19 cellular contexts compared by ENCODE assay signal in the genomic region with DNA sequence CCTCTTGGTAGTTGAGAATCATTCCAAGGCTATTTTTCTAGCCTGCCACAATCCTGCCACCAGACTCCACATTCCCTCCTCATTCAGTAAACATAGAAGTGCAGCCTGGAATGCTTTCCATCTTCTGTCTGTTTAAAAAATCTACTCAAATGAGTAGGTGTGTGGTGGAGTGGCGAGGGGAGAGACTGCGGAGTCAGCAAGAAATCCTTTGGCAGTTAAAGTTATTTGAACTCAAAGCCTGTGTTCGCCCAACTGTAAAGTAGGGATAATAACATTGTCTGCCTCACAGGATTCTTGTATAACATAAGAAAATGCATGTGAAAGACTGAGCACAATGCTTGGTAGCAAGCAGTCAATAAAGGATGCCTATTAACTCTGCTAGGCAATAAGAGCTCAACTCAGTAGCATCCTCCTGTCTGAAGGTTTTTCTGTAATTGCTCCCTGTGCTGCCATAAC. TPM values are rescaled to one million over a fixed set of nuclear protein-coding genes. Genes with fewer than 3 reads are reported as not detected.
A peak's percentile ranks its signal among the peaks of the same experiment; 100 is the strongest.
DNase-seq lines count a peak whose midpoint lies in the region; TF ChIP-seq lines count a peak whose summit lies in the region.
"Had no signal": no experiment of that assay in that cellular context is flagged by ENCODE, and none has a peak within 500 bp of the region (broad histone marks: within the 10 kb centered on the region; RNA-seq: fewer than 3 reads in every experiment).

No MANE protein-coding gene starts in this region.

- TF ChIP-seq POLR2A in sigmoid colon (IDR thresholded peaks at IDR 0.05) = no peak

- TF ChIP-seq CTCF in VCaP (conservative IDR thresholded peaks at IDR 0.05) (no peak), sigmoid colon (IDR thresholded peaks at IDR 0.05) (peak in 1 of 4 experiments; percentile 25), osteocyte (IDR thresholded peaks at IDR 0.05) (no peak)

- H3K27ac Mint-ChIP-seq in osteocyte (ENCODE audit: unreplicated experiment) = no peak overlapping the region
- H3K27ac Mint-ChIP-seq: activated CD4-positive, alpha-beta T cell treated with anti-CD3 and anti-CD28 coated beads, Interleukin-2, amount 10 ng/mL, durations not matched to agents 7 days and 5 days; HFFc6 had no signal

- peaks cover 21% of the 10 kb centered on the region for H3K27me3 Mint-ChIP-seq in osteocyte (ENCODE audit: unreplicated experiment)

- intact Hi-C loops in sigmoid colon (cut with DNase I) = no loop called here

- H3K27ac ChIP-seq in VCaP (peak overlapping the region; percentile 32; the same call in 1 of the 2 replicates), sigmoid colon (peak overlapping the region in 3 of 4 donors; percentile 9 to 14 (median 13))
- H3K27ac ChIP-seq: colonic mucosa, spleen had no signal

- H3K27me3 ChIP-seq in sigmoid colon = no peaks in the 10 kb centered on the region
- H3K27me3 ChIP-seq: colonic mucosa had no signal

- peaks cover 0 to 22% (median 19%) of the 10 kb centered on the region in 4 donors for H3K4me1 ChIP-seq in sigmoid colon
- H3K4me1 ChIP-seq: spleen had no signal

- no peaks in the 10 kb centered on the region for H3K36me3 ChIP-seq in sigmoid colon
- H3K36me3 ChIP-seq: colonic mucosa, spleen had no signal

- 65 to 66% methylated on average over 3 of the region's 3 CpGs for WGBS in sigmoid colon, 2 donors

- no peak overlapping the region for H3K4me3 Mint-ChIP-seq in osteocyte (ENCODE audit: unreplicated experiment)
- H3K4me3 Mint-ChIP-seq: activated CD4-positive, alpha-beta T cell treated with anti-CD3 and anti-CD28 coated beads, Interleukin-2, amount 10 ng/mL, durations not matched to agents 7 days and 5 days; HFFc6 had no signal

- TF ChIP-seq EP300 in sigmoid colon (IDR thresholded peaks at IDR 0.05) = no peak

- H3K4me1 Mint-ChIP-seq in osteocyte (ENCODE audit: unreplicated experiment) = peaks cover 4% of the 10 kb centered on the region
- H3K4me1 Mint-ChIP-seq: activated CD4-positive, alpha-beta T cell treated with anti-CD3 and anti-CD28 coated beads, Interleukin-2, amount 10 ng/mL, durations not matched to agents 7 days and 5 days had no signal

- DNase-seq in NCI-H1417 (lab: John Stamatoyannopoulos, UW) = peak in 2 of 3 experiments; percentile 38 to 54
- DNase-seq in NCI-H1417 treated with DMSO at 0.1 percent for 48 hours (lab: John Stamatoyannopoulos, UW) = no peak
- peak; percentile 73 for DNase-seq in left kidney (ENCODE audit: low read depth, low spot score)
- no peak for DNase-seq in sigmoid colon
- no peak for DNase-seq in COR-L47 (lab: John Stamatoyannopoulos, UW)
- DNase-seq in osteocyte (ENCODE audit: extremely low spot score, unreplicated experiment) = no peak
- no peak for DNase-seq in NCI-H345 (lab: John Stamatoyannopoulos, UW)
- DNase-seq: activated CD4-positive, alpha-beta T cell treated with anti-CD3 and anti-CD28 coated beads, Interleukin-2, amount 10 ng/mL, durations not matched to agents 7 days and 5 days; activated naive CD4-positive, alpha-beta T cell; aorta; colonic mucosa; DMS153; HFFc6; left cardiac atrium; NCI-H1105 treated with DMSO at 0.1 percent for 48 hours; posterior cingulate gyrus; spleen; SW 1271 had no signal

- H3K36me3 Mint-ChIP-seq in osteocyte (ENCODE audit: unreplicated experiment) = no peaks in the 10 kb centered on the region

- no peaks in the 10 kb centered on the region for H3K9me3 Mint-ChIP-seq in osteocyte (ENCODE audit: unreplicated experiment)
- H3K9me3 Mint-ChIP-seq: activated CD4-positive, alpha-beta T cell treated with anti-CD3 and anti-CD28 coated beads, Interleukin-2, amount 10 ng/mL, durations not matched to agents 7 days and 5 days had no signal

- no peaks in the 10 kb centered on the region for H3K9me3 ChIP-seq in sigmoid colon
- H3K9me3 ChIP-seq: colonic mucosa, spleen had no signal

- H3K4me3 ChIP-seq in sigmoid colon = no peak overlapping the region
- H3K4me3 ChIP-seq: colonic mucosa, spleen had no signal

RNA-seq across cellular contexts. Expression of a gene that starts 22.2 kb away (rescaled TPM):
- total RNA-seq in sigmoid colon (100 to 1,000 TPM; 249 to 519 (median 301) TPM), osteocyte (1.1 and 1.4 TPM in 2 replicates)
- polyA plus RNA-seq in sigmoid colon = 100 to 1,000 TPM in 1 of 3 donors, 10 to 100 TPM in 1, 1 to 10 TPM in 1; 2.1 to 128 (median 25.4) TPM
- total RNA-seq: activated CD4-positive, alpha-beta T cell treated with anti-CD3 and anti-CD28 coated beads, Interleukin-2, amount 10 ng/mL, durations not matched to agents 7 days and 5 days; HFFc6 had no signal

Comparison
In these comparisons a context has a peak if more than half of its experiments do, and no peak if none do; other contexts are left out.
1. DNase-seq: peak in NCI-H1417 (2 of 3) and left kidney (single experiment); none in NCI-H1417 treated with DMSO at 0.1 percent for 48 hours (single experiment), sigmoid colon (single experiment), COR-L47 (single experiment), osteocyte (single experiment) and NCI-H345 (single experiment).
2. RNA of a gene that starts 22.2 kb away (total RNA-seq): 249 to 519 TPM in sigmoid colon; 1.1 to 1.4 TPM in osteocyte; every median in the first group is over 100 times any median in the second.